Comparison of ENCODE assay signal across 17 cellular contexts in genomic region chr7:155948423-155948822, GRCh38.
"Had no signal": no experiment of that assay in that cellular context is flagged by ENCODE, and none has a peak within 500 bp of the region (broad histone marks: within the 10 kb centered on the region; RNA-seq: fewer than 3 reads in every experiment).

No MANE protein-coding gene starts in this region.

- FAIRE-seq: colon, endothelial cell of umbilical vein, small intestine had no signal

- H3K27ac ChIP-seq: parathyroid adenoma, psoas muscle, suprapubic skin, thyroid gland, vagina had no signal

- H3K9me3 ChIP-seq: psoas muscle, suprapubic skin, thyroid gland, vagina had no signal

- H3K27me3 ChIP-seq: suprapubic skin, thyroid gland, vagina had no signal

- H3K4me1 ChIP-seq: parathyroid adenoma, psoas muscle, suprapubic skin, thyroid gland, vagina had no signal

- H3K9ac ChIP-seq: parathyroid adenoma had no signal

- H2AFZ ChIP-seq: parathyroid adenoma had no signal

- H3K36me3 ChIP-seq: suprapubic skin, thyroid gland, vagina had no signal

- H3K79me2 ChIP-seq: parathyroid adenoma had no signal

- DNase-seq: erythroblast; foreskin melanocyte; hippocampal formation; kidney glomerular epithelial cell; mammary epithelial cell; psoas muscle; retina; small intestine; stimulated activated CD4-positive, alpha-beta T cell treated with anti-CD3 and anti-CD28 coated beads, Interleukin-12 subunit alpha, Interleukin-12 subunit beta, amount 100 ng/mL, for 4 hours; stimulated activated naive CD4-positive, alpha-beta T cell; thyroid gland had no signal

- H3K4me3 ChIP-seq: psoas muscle, suprapubic skin, thyroid gland, vagina had no signal

- ATAC-seq: left lobe of liver, psoas muscle had no signal
